ENCODE assay signal across 6 cellular contexts in genomic region chr17:8161289-8162231, GRCh38. TPM values are rescaled to one million over a fixed set of nuclear protein-coding genes. Genes with fewer than 3 reads are reported as not detected.
A peak's percentile ranks its signal among the peaks of the same experiment; 100 is the strongest.
DNase-seq lines count a peak whose midpoint lies in the region; ATAC-seq and TF ChIP-seq lines count a peak whose summit lies in the region.

No MANE protein-coding gene starts in this region.

- H3K4me1 ChIP-seq in effector memory CD4-positive, alpha-beta T cell (ENCODE audit: control insufficient read depth, insufficient read depth, low read length, poor library complexity, severe bottlenecking), result peaks cover 48% of the 10 kb centered on the region
- H3K4me1 ChIP-seq in gastrocnemius medialis, result peaks cover 41 to 55% of the 10 kb centered on the region in 2 donors

- in situ Hi-C loops in gastrocnemius medialis (cut with MboI; ENCODE audit: low sequenced_read_pairs in 4 of 4), result no loop called here

- H3K27me3 ChIP-seq in MG63 (no peaks in the 10 kb centered on the region), gastrocnemius medialis (no peaks in the 10 kb centered on the region)
- H3K27me3 ChIP-seq in effector memory CD4-positive, alpha-beta T cell (replicated peaks; ENCODE audit: control insufficient read depth, insufficient read depth, low read length, poor library complexity, severe bottlenecking), result no peaks in the 10 kb centered on the region

- TF ChIP-seq POLR2A in gastrocnemius medialis (IDR thresholded peaks at IDR 0.05), result no peak

- intact Hi-C loops in gastrocnemius medialis (cut with DNase I; ENCODE audit: low total_unique reads), result loop anchor here (2.0 kb wide), 1 partner anchor 61 kb away; no protein-coding TSS in a partner anchor

- TF ChIP-seq CTCF in gastrocnemius medialis (IDR thresholded peaks at IDR 0.05 in 4 of 5, conservative IDR thresholded peaks at IDR 0.05 in 1 of 5), result no peak

- no peak for DNase-seq in MG63
- DNase-seq in effector memory CD4-positive, alpha-beta T cell, result no peak
- DNase-seq in gastrocnemius medialis, result no peak
- no peak for DNase-seq in NCI-H82 (lab: John Stamatoyannopoulos, UW)
- DNase-seq in GM19238 (ENCODE audit: insufficient read length, low spot score), result no peak

- H3K9me3 ChIP-seq in MG63 (no peaks in the 10 kb centered on the region), gastrocnemius medialis (no peaks in the 10 kb centered on the region)
- no peaks in the 10 kb centered on the region for H3K9me3 ChIP-seq in effector memory CD4-positive, alpha-beta T cell (ENCODE audit: control insufficient read depth, low read length)

- H3K4me3 ChIP-seq in MG63 (peak overlapping the region; percentile 95), gastrocnemius medialis (peak overlapping the region; percentile 74 to 92 (median 78))
- H3K4me3 ChIP-seq in effector memory CD4-positive, alpha-beta T cell (ENCODE audit: insufficient read depth, low read depth, low read length, poor library complexity, severe bottlenecking), result peak overlapping the region; percentile 95

- no peak for ATAC-seq in gastrocnemius medialis
- ATAC-seq in HG02571 (IDR thresholded peaks at IDR 0.05; ENCODE audit: unreplicated experiment), result no peak

- H3K36me3 ChIP-seq in MG63, result peaks cover 30% of the 10 kb centered on the region
- peaks cover 27% of the 10 kb centered on the region for H3K36me3 ChIP-seq in effector memory CD4-positive, alpha-beta T cell (ENCODE audit: control insufficient read depth, insufficient read depth, low read length)
- peaks cover 0 to 19% of the 10 kb centered on the region in 2 donors for H3K36me3 ChIP-seq in gastrocnemius medialis

- peak overlapping the region; percentile 97 for H3K27ac ChIP-seq in effector memory CD4-positive, alpha-beta T cell (ENCODE audit: insufficient read depth, low read length, poor library complexity, severe bottlenecking)
- peak overlapping the region; percentile 98 to 100 (median 99) for H3K27ac ChIP-seq in gastrocnemius medialis

RNA-seq across cellular contexts. Expression of gene VAMP2, which starts 1.2 kb away (rescaled TPM):
- total RNA-seq in MG63 (2014; rRNA removed; shearing (Covaris generic); ENCODE audit: low replicate concordance), result 0.59 and 3.2 TPM in 2 replicates
- 10 to 100 TPM; 10.9 to 37.0 (median 25.7) TPM for total RNA-seq in gastrocnemius medialis

RNA-seq across cellular contexts. Expression of gene PER1, which starts 9.4 kb away (rescaled TPM):
- total RNA-seq in MG63 (2014; rRNA removed; shearing (Covaris generic); ENCODE audit: low replicate concordance), result 1.3 and 7.9 TPM in 2 replicates
- total RNA-seq in gastrocnemius medialis, result 100 to 1,000 TPM; 105 to 263 (median 164) TPM

RNA-seq across cellular contexts. Expression of gene TMEM107, which starts 14.6 kb away (rescaled TPM):
- total RNA-seq in MG63 (2014; rRNA removed; shearing (Covaris generic); ENCODE audit: low replicate concordance), result 17.6 and 25.6 TPM in 2 replicates
- total RNA-seq in gastrocnemius medialis, result 1 to 10 TPM in 3 of 4 donors, under 1 TPM in 1; 0.75 to 5.7 (median 3.1) TPM

RNA-seq across cellular contexts. Expression of gene BORCS6, which starts 28.4 kb away (rescaled TPM):
- total RNA-seq in MG63 (2014; rRNA removed; shearing (Covaris generic); ENCODE audit: low replicate concordance), result 8.6 and 17.3 TPM in 2 replicates
- total RNA-seq in gastrocnemius medialis, result 10 to 100 TPM; 16.2 to 34.5 (median 26.2) TPM

RNA-seq across cellular contexts. Expression of gene HES7, which starts 37.7 kb away (rescaled TPM):
- total RNA-seq in MG63 (2014; rRNA removed; shearing (Covaris generic); ENCODE audit: low replicate concordance), result not detected in 2 replicates
- total RNA-seq in gastrocnemius medialis, result not detected

Comparison
In these comparisons a context has a peak if more than half of its experiments do, and no peak if none do; other contexts are left out.
1. RNA of gene PER1, which starts 9.4 kb away (total RNA-seq): 105 to 263 TPM in gastrocnemius medialis; 1.3 to 7.9 TPM in MG63; every median in the first group is over 10 times any median in the second.
2. Peak in every context shown above with its lines, with median percentiles within 50 percentile points of each other: H3K4me3 ChIP-seq.